In genomic region chr15:75431250-75431649, GRCh38 we compare ENCODE assay signal across 23 cellular contexts.
DNase-seq lines count a peak whose midpoint lies in the region; ATAC-seq and TF ChIP-seq lines count a peak whose summit lies in the region.
"Had no signal": no experiment of that assay in that cellular context is flagged by ENCODE, and none has a peak within 500 bp of the region (broad histone marks: within the 10 kb centered on the region; RNA-seq: fewer than 3 reads in every experiment).

No MANE protein-coding gene starts in this region.

- peaks cover 59% of the 10 kb centered on the region for H3K36me3 Mint-ChIP-seq in stimulated activated naive CD8-positive, alpha-beta T cell treated with anti-CD3 and anti-CD28 coated beads, Interleukin-15, Interleukin-2, amounts not matched to agents 100 ng/mL and 50 ng/mL, for 24 hours (ENCODE audit: low read depth)

- peak overlapping the region; percentile 33; the same call in 1 of the 2 replicates for H3K27ac ChIP-seq in WERI-Rb-1
- H3K27ac ChIP-seq: C4-2B, esophagus muscularis mucosa, PC-9, stomach, tibial artery had no signal

- peaks cover 39% of the 10 kb centered on the region for H3K4me1 Mint-ChIP-seq in stimulated activated naive CD8-positive, alpha-beta T cell treated with anti-CD3 and anti-CD28 coated beads, Interleukin-15, Interleukin-2, amounts not matched to agents 100 ng/mL and 50 ng/mL, for 24 hours (ENCODE audit: low read depth)

- peaks cover 52% of the 10 kb centered on the region for H3K36me3 ChIP-seq in WERI-Rb-1

- no peaks in the 10 kb centered on the region for H3K9me3 ChIP-seq in WERI-Rb-1 (ENCODE audit: severe bottlenecking)
- H3K9me3 ChIP-seq: esophagus muscularis mucosa, stomach, tibial artery had no signal

- H3K4me3 ChIP-seq in WERI-Rb-1 (ENCODE audit: low read depth, low read length) (no peak overlapping the region), fibroblast of pulmonary artery (replicated peaks; ENCODE audit: low read depth, low read length) (no peak overlapping the region)
- H3K4me3 ChIP-seq: esophagus muscularis mucosa, PC-9, stomach, tibial artery had no signal

- peak overlapping the region; percentile 22 for H3K4me3 Mint-ChIP-seq in stimulated activated naive CD8-positive, alpha-beta T cell treated with anti-CD3 and anti-CD28 coated beads, Interleukin-15, Interleukin-2, amounts not matched to agents 100 ng/mL and 50 ng/mL, for 24 hours
- H3K4me3 Mint-ChIP-seq: endodermal cell had no signal

- DNase-seq in stimulated activated naive CD8-positive, alpha-beta T cell treated with anti-CD3 and anti-CD28 coated beads, Interleukin-15, Interleukin-2, amounts not matched to agents 100 U/mL and 50 U/mL, for 24 hours: no peak
- DNase-seq in WERI-Rb-1: no peak
- DNase-seq in fibroblast of pulmonary artery (ENCODE audit: low read depth): peak; percentile 3
- no peak for DNase-seq in NCI-H774 (lab: John Stamatoyannopoulos, UW)
- DNase-seq: cortex of kidney; DMS 273 treated with DMSO at 0.1 percent for 48 hours; endodermal cell; islet precursor cell; KBM-7; NCI-H146; NK-92 treated with Interleukin-12 subunit alpha and Interleukin-12 subunit beta, amount 100 ng/mL, for 24 hours; PC-9; SIG-M5; stimulated activated CD4-positive, alpha-beta T cell treated with anti-CD3 and anti-CD28 coated beads, Interleukin-15, amount 100 ng/mL, for 24 hours; stomach; SW 1271; tibial artery had no signal

- no peak overlapping the region for H3K27ac Mint-ChIP-seq in stimulated activated naive CD8-positive, alpha-beta T cell treated with anti-CD3 and anti-CD28 coated beads, Interleukin-15, Interleukin-2, amounts not matched to agents 100 ng/mL and 50 ng/mL, for 24 hours

- H3K27me3 ChIP-seq in WERI-Rb-1 (ENCODE audit: insufficient read depth, low read depth, severe bottlenecking): no peaks in the 10 kb centered on the region
- H3K27me3 ChIP-seq: esophagus muscularis mucosa, stomach, tibial artery had no signal

- H3K27me3 Mint-ChIP-seq in stimulated activated naive CD8-positive, alpha-beta T cell treated with anti-CD3 and anti-CD28 coated beads, Interleukin-15, Interleukin-2, amounts not matched to agents 100 ng/mL and 50 ng/mL, for 24 hours: no peaks in the 10 kb centered on the region

- TF ChIP-seq CTCF in WERI-Rb-1 (IDR thresholded peaks at IDR 0.05; ENCODE audit: low read depth, low read length) (no peak), fibroblast of pulmonary artery (IDR thresholded peaks at IDR 0.05; ENCODE audit: low read length, missing control alignments) (no peak)

- no peak for ATAC-seq in stimulated activated naive CD8-positive, alpha-beta T cell treated with anti-CD3 and anti-CD28 coated beads, Interleukin-15, Interleukin-2, amounts not matched to agents 100 U/mL and 50 U/mL, for 24 hours
- no peak for ATAC-seq in HG02973 (IDR thresholded peaks at IDR 0.05; ENCODE audit: unreplicated experiment)
- no peak for ATAC-seq in GM21390 (IDR thresholded peaks at IDR 0.05; ENCODE audit: unreplicated experiment)
- ATAC-seq: sciatic nerve had no signal

- H3K9me3 Mint-ChIP-seq in stimulated activated naive CD8-positive, alpha-beta T cell treated with anti-CD3 and anti-CD28 coated beads, Interleukin-15, Interleukin-2, amounts not matched to agents 100 ng/mL and 50 ng/mL, for 24 hours: no peaks in the 10 kb centered on the region
- H3K9me3 Mint-ChIP-seq: endodermal cell had no signal
